28 cellular contexts compared by ENCODE assay signal in the genomic region with DNA sequence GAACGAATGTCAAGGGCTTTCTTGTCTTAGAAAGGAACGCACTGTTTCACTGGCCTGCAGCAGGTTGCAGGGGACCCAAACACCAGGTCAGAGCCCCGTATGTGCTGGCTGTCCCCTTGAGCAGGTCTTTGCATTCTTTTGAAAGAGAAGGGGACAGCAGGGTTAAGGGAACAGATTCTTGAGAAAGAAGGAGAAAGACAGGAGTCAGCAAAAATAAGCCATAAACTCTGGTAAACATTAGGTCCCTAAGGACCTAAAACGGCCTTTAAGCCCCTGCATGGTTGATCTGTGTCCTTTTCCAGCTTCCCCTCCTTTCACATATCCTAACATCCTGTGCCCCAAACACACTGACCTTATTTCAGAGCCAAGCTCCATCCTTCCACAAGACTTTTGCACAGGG.
"Had no signal": no experiment of that assay in that cellular context is flagged by ENCODE, and none has a peak within 500 bp of the region (broad histone marks: within the 10 kb centered on the region; RNA-seq: fewer than 3 reads in every experiment).

No MANE protein-coding gene starts in this region.

- H3K4me3 Mint-ChIP-seq: activated CD4-positive, alpha-beta T cell treated with anti-CD3 and anti-CD28 coated beads for 36 hours; activated CD4-positive, alpha-beta T cell treated with anti-CD3 and anti-CD28 coated beads, Interleukin-2, amount 10 ng/mL, durations not matched to agents 7 days and 5 days; activated CD8-positive, alpha-beta T cell treated with anti-CD3 and anti-CD28 coated beads, Interleukin-2, amount 10 ng/mL, durations not matched to agents 7 days and 5 days; activated T-cell treated with anti-CD3 and anti-CD28 coated beads, Interleukin-2, amount 50 U/mL, for 24 hours; T-helper 1 cell treated with Interleukin-12 subunit alpha and Interleukin-12 subunit beta and Interleukin-4 antibody, amounts not matched to agents 30 μg/mL and 1 μg/mL, for 36 hours; T-helper 2 cell treated with Interferon-gamma antibody and Interleukin-4, amounts not matched to agents 5 μg/mL and 100 μg/mL, for 36 hours; WTC11 had no signal

- H3K27ac ChIP-seq: body of pancreas, breast epithelium, SJCRH30, SK-N-MC had no signal

- DNase-seq: activated CD4-positive, alpha-beta T cell treated with anti-CD3 and anti-CD28 coated beads for 36 hours; activated CD4-positive, alpha-beta T cell treated with anti-CD3 and anti-CD28 coated beads, Interleukin-2, amount 10 ng/mL, durations not matched to agents 7 days and 5 days; activated CD4-positive, alpha-beta T cell treated with anti-CD3 and anti-CD28 coated beads, Interleukin-2, amount 50 U/mL, for 48 hours; activated CD8-positive, alpha-beta T cell treated with anti-CD3 and anti-CD28 coated beads, Interleukin-2, amount 10 ng/mL, durations not matched to agents 7 days and 5 days; activated gamma-delta T cell; activated naive CD4-positive, alpha-beta T cell treated with Interleukin-2 at 50 U/mL for 16 hours; activated T-cell treated with anti-CD3 and anti-CD28 coated beads, Interleukin-2, amount 50 U/mL, for 24 hours; adrenal gland; body of pancreas; MM.1S; MV-4-11; NCI-H1092; NCI-H1436 treated with DMSO at 0.1 percent for 48 hours; NCI-H1694 treated with DMSO at 0.1 percent for 48 hours; NCI-H2029; NCI-H345; NCI-H524 treated with DMSO at 0.1 percent for 48 hours; SHP77; SJCRH30 had no signal

- H3K4me1 ChIP-seq: adrenal gland, body of pancreas, breast epithelium, SJCRH30 had no signal

- H3K36me3 Mint-ChIP-seq: activated naive CD4-positive, alpha-beta T cell treated with anti-CD3 and anti-CD28 coated beads, Interleukin-2, amount 50 U/mL, for 72 hours; WTC11 had no signal

- H3K9me3 Mint-ChIP-seq: activated CD4-positive, alpha-beta T cell treated with anti-CD3 and anti-CD28 coated beads, Interleukin-2, amount 10 ng/mL, durations not matched to agents 7 days and 5 days; activated naive CD4-positive, alpha-beta T cell treated with anti-CD3 and anti-CD28 coated beads, Interleukin-2, amount 50 U/mL, for 72 hours; activated T-cell treated with anti-CD3 and anti-CD28 coated beads, Interleukin-2, amount 50 U/mL, for 24 hours; activated T-helper 2 cell treated with anti-CD3 and anti-CD28 coated beads, Interferon-gamma antibody, Interleukin-2, Interleukin-4, amounts not matched to agents 10 μg/mL and 5 μg/mL and 100 μg/mL, durations not matched to agents 14 hours and 24 hours and 36 hours; T-helper 1 cell treated with Interleukin-12 subunit alpha and Interleukin-12 subunit beta and Interleukin-4 antibody, amounts not matched to agents 30 μg/mL and 1 μg/mL, for 36 hours; T-helper 2 cell treated with Interferon-gamma antibody and Interleukin-4, amounts not matched to agents 5 μg/mL and 100 μg/mL, for 36 hours; WTC11 had no signal

- H3K9me3 ChIP-seq: adrenal gland, body of pancreas, breast epithelium, SJCRH30 had no signal

- H3K36me3 ChIP-seq: adrenal gland, breast epithelium, SJCRH30 had no signal

- H3K4me1 Mint-ChIP-seq: activated CD4-positive, alpha-beta T cell treated with anti-CD3 and anti-CD28 coated beads for 36 hours; activated CD4-positive, alpha-beta T cell treated with anti-CD3 and anti-CD28 coated beads, Interleukin-2, amount 10 ng/mL, durations not matched to agents 7 days and 5 days had no signal

- H3K27me3 ChIP-seq: adrenal gland, body of pancreas, breast epithelium, SJCRH30 had no signal

- H3K27ac Mint-ChIP-seq: activated CD4-positive, alpha-beta T cell treated with anti-CD3 and anti-CD28 coated beads for 36 hours; activated CD4-positive, alpha-beta T cell treated with anti-CD3 and anti-CD28 coated beads, Interleukin-2, amount 10 ng/mL, durations not matched to agents 7 days and 5 days; activated CD8-positive, alpha-beta T cell treated with anti-CD3 and anti-CD28 coated beads, Interleukin-2, amount 10 ng/mL, durations not matched to agents 7 days and 5 days; activated naive CD4-positive, alpha-beta T cell treated with anti-CD3 and anti-CD28 coated beads, Interleukin-2, amount 50 U/mL, for 72 hours; activated T-cell treated with anti-CD3 and anti-CD28 coated beads, Interleukin-2, amount 50 U/mL, for 24 hours; activated T-helper 2 cell treated with anti-CD3 and anti-CD28 coated beads, Interferon-gamma antibody, Interleukin-2, Interleukin-4, amounts not matched to agents 10 μg/mL and 5 μg/mL and 100 μg/mL, durations not matched to agents 14 hours and 24 hours and 36 hours; T-helper 1 cell treated with Interleukin-12 subunit alpha and Interleukin-12 subunit beta and Interleukin-4 antibody, amounts not matched to agents 30 μg/mL and 1 μg/mL, for 36 hours; T-helper 2 cell treated with Interferon-gamma antibody and Interleukin-4, amounts not matched to agents 5 μg/mL and 100 μg/mL, for 36 hours; WTC11 had no signal

- ATAC-seq: activated CD4-positive, alpha-beta T cell treated with anti-CD3 and anti-CD28 coated beads for 36 hours; activated CD4-positive, CD25-positive, alpha-beta regulatory T cell treated with anti-CD3 and anti-CD28 coated beads, Interleukin-2, amount 50 U/mL, for 24 hours; activated CD8-positive, alpha-beta T cell treated with anti-CD3 and anti-CD28 coated beads, Interleukin-2, amount 10 ng/mL, durations not matched to agents 7 days and 5 days; activated naive CD4-positive, alpha-beta T cell treated with anti-CD3 and anti-CD28 coated beads, Interleukin-2, amount 50 U/mL, for 72 hours; body of pancreas; Panc1 had no signal

- H3K4me3 ChIP-seq: adrenal gland, body of pancreas, breast epithelium, SJCRH30, SK-N-MC had no signal
